8 cellular contexts compared by ENCODE assay signal in the genomic region with DNA sequence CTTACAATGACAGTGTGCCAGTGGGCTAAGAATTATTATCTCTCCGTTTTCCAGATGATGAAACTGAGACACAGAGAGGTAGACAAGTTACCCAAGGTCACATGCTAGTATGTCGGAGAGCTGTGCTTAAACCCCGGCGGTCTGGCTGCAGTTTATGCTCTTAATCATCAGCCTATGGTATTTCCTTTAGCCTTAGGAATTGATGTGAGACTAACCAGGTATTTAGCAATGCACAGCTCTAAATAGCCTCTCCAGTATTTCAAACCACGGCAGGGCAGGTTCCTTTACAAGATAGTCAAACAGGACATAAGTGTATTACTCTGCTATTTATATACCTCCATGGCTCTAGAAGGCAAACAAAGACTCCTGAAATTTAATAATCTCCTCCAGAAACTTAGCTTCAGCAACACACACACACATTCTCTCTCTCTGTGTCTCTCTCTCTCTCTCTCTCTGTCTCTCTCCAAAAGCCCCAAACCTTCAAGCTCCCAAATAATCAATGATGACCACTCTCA.
DNase-seq lines count a peak whose midpoint lies in the region; ATAC-seq, FAIRE-seq and TF ChIP-seq lines count a peak whose summit lies in the region.

No MANE protein-coding gene starts in this region.

- H3K27me3 Mint-ChIP-seq in CD8-positive, alpha-beta memory T cell = no peaks in the 10 kb centered on the region

- H3K4me3 Mint-ChIP-seq in CD8-positive, alpha-beta memory T cell = peak overlapping the region in 1 of 7 donors; percentile 1

- TF ChIP-seq CTCF in bronchial epithelial cell (IDR thresholded peaks at IDR 0.05; ENCODE audit: insufficient read depth, low read length, severe bottlenecking) = no peak
- no peak for TF ChIP-seq CTCF in omental fat pad (IDR thresholded peaks at IDR 0.05)

- DNase-seq in GM04503 (ENCODE audit: low read depth) = peak; percentile 90
- peak; percentile 55 for DNase-seq in NCI-H526 treated with DMSO at 0.1 percent for 48 hours (lab: John Stamatoyannopoulos, UW)
- DNase-seq in bronchial epithelial cell (ENCODE audit: low read depth) = peak; percentile 97
- no peak for DNase-seq in omental fat pad (ENCODE audit: low spot score)
- DNase-seq in foreskin melanocyte = no peak
- DNase-seq in hypothalamus (lab: John Stamatoyannopoulos, UW) = no peak
- DNase-seq in CD8-positive, alpha-beta memory T cell = no peak
- no peak for DNase-seq in SHP77 treated with DMSO at 0.1 percent for 48 hours (lab: John Stamatoyannopoulos, UW)

- no peaks in the 10 kb centered on the region for H3K36me3 ChIP-seq in bronchial epithelial cell (ENCODE audit: control insufficient read depth, insufficient read depth, low read length)
- H3K36me3 ChIP-seq in CD8-positive, alpha-beta memory T cell (ENCODE audit: insufficient read depth, low read length) = no peaks in the 10 kb centered on the region

- POLR2A ChIA-PET in CD8-positive, alpha-beta memory T cell (lab: Charles Lee) = no interaction called here

- peak overlapping the region in 2 of 8 donors; percentile 17 to 67 for H3K27ac Mint-ChIP-seq in CD8-positive, alpha-beta memory T cell

- H3K36me3 Mint-ChIP-seq in CD8-positive, alpha-beta memory T cell = no peaks in the 10 kb centered on the region

- H3K4me1 ChIP-seq in CD8-positive, alpha-beta memory T cell (ENCODE audit: insufficient read depth, low read length) = peaks cover 25% of the 10 kb centered on the region

- CTCF ChIA-PET in CD8-positive, alpha-beta memory T cell (lab: Charles Lee) = interaction anchor here (0.9 to 1.4 kb wide), 3 partner anchors 13 to 181 kb away, joined by 3 to 5 read pairs (median 4); no protein-coding TSS in a partner anchor

- no peak overlapping the region for H3K27ac ChIP-seq in CD8-positive, alpha-beta memory T cell (ENCODE audit: low read depth, low read length)

- no peak overlapping the region for H3K4me3 ChIP-seq in bronchial epithelial cell (ENCODE audit: low read depth, low read length)
- no peak overlapping the region for H3K4me3 ChIP-seq in CD8-positive, alpha-beta memory T cell (ENCODE audit: low read length)

- ATAC-seq in omental fat pad (ENCODE audit: low FRiP score) = peak; percentile 34

- no peaks in the 10 kb centered on the region for H3K9me3 Mint-ChIP-seq in CD8-positive, alpha-beta memory T cell

- H3K9me3 ChIP-seq in CD8-positive, alpha-beta memory T cell (ENCODE audit: low read length) = no peaks in the 10 kb centered on the region

- FAIRE-seq in bronchial epithelial cell (lab: Jason Lieb, UNC) = no peak

- no peaks in the 10 kb centered on the region for H3K27me3 ChIP-seq in bronchial epithelial cell (ENCODE audit: control insufficient read depth, insufficient read depth, low read length)
- no peaks in the 10 kb centered on the region for H3K27me3 ChIP-seq in CD8-positive, alpha-beta memory T cell (ENCODE audit: insufficient read depth, low read length, poor library complexity, severe bottlenecking)

- peaks cover 24 to 37% (median 35%) of the 10 kb centered on the region in 3 donors for H3K4me1 Mint-ChIP-seq in CD8-positive, alpha-beta memory T cell

Comparison
In these comparisons a context has a peak if more than half of its experiments do, and no peak if none do; other contexts are left out.
1. DNase-seq: peak in GM04503 (single experiment), NCI-H526 treated with DMSO at 0.1 percent for 48 hours (single experiment) and bronchial epithelial cell (single experiment); none in omental fat pad (single experiment), foreskin melanocyte (single experiment), hypothalamus (0 of 51), CD8-positive, alpha-beta memory T cell (0 of 5) and SHP77 treated with DMSO at 0.1 percent for 48 hours (single experiment).